ENCODE assay signal across 8 cellular contexts in genomic region chr1:15352122-15352957, GRCh38. TPM values are rescaled to one million over a fixed set of nuclear protein-coding genes. Genes with fewer than 3 reads are reported as not detected.
DNase-seq lines count a peak whose midpoint lies in the region; ATAC-seq, FAIRE-seq and TF ChIP-seq lines count a peak whose summit lies in the region.

No MANE protein-coding gene starts in this region.

- no peak overlapping the region for H3K9ac ChIP-seq in kidney (ENCODE audit: low read length in 2 of 2)

- intact Hi-C loops in kidney (cut with DNase I): no loop called here

- no peaks in the 10 kb centered on the region for H3K4me1 ChIP-seq in kidney (ENCODE audit: control insufficient read depth in 1 of 2, insufficient read depth in 1 of 2, low read depth in 1 of 2, low read length in 2 of 2)

- ATAC-seq in stimulated activated naive CD8-positive, alpha-beta T cell treated with anti-CD3 and anti-CD28 coated beads, Interleukin-15, Interleukin-2, amounts not matched to agents 100 U/mL and 50 U/mL, for 24 hours: peak; percentile 94
- no peak for ATAC-seq in GM21390 (IDR thresholded peaks at IDR 0.05; ENCODE audit: unreplicated experiment)

- H3K36me3 ChIP-seq in kidney (ENCODE audit: control insufficient read depth in 1 of 2, insufficient read depth in 2 of 2, low read length in 2 of 2): no peaks in the 10 kb centered on the region

- H3K9me3 ChIP-seq in kidney (ENCODE audit: control insufficient read depth in 1 of 2, low read length in 2 of 2): no peaks in the 10 kb centered on the region

- DNase-seq in DMS53 treated with DMSO at 0.1 percent for 48 hours (lab: John Stamatoyannopoulos, UW; ENCODE audit: unreplicated experiment) (peak; percentile 89), NCI-H2107 treated with DMSO at 0.1 percent for 48 hours (lab: John Stamatoyannopoulos, UW; ENCODE audit: unreplicated experiment) (peak; percentile 59), activated T-helper 1 cell treated with Interleukin-2 at 50 U/mL for 16 hours (ENCODE audit: low read depth) (peak; percentile 4), kidney (peak; percentile 46), NCI-H1417 treated with DMSO at 0.1 percent for 48 hours (lab: John Stamatoyannopoulos, UW) (no peak), ureter (ENCODE audit: low spot score) (no peak)
- peak; percentile 55 for DNase-seq in stimulated activated naive CD8-positive, alpha-beta T cell treated with anti-CD3 and anti-CD28 coated beads, Interleukin-15, Interleukin-2, amounts not matched to agents 100 U/mL and 50 U/mL, for 24 hours

- no peak overlapping the region for H3K27ac ChIP-seq in kidney (ENCODE audit: low read depth in 2 of 2, low read length in 2 of 2)

- H3K4me3 ChIP-seq in kidney (ENCODE audit: low read length in 2 of 2): no peak overlapping the region

- no peak for FAIRE-seq in kidney (lab: Jason Lieb, UNC)

- no peak for TF ChIP-seq CTCF in kidney (IDR thresholded peaks at IDR 0.05; ENCODE audit: borderline replicate concordance, extremely low read depth, insufficient read depth)

RNA-seq across cellular contexts. Expression of gene EFHD2, which starts 57.3 kb away (rescaled TPM):
- total RNA-seq in kidney: 37.5 TPM
- 20.2 TPM for polyA plus RNA-seq in kidney (ENCODE audit: insufficient read depth, low read depth, low replicate concordance)
- 103 TPM for total RNA-seq in ureter

Comparison
In these comparisons a context has a peak if more than half of its experiments do, and no peak if none do; other contexts are left out.
1. DNase-seq: peak in DMS53 treated with DMSO at 0.1 percent for 48 hours (single experiment), NCI-H2107 treated with DMSO at 0.1 percent for 48 hours (single experiment), activated T-helper 1 cell treated with Interleukin-2 at 50 U/mL for 16 hours (single experiment), kidney (single experiment) and stimulated activated naive CD8-positive, alpha-beta T cell treated with anti-CD3 and anti-CD28 coated beads, Interleukin-15, Interleukin-2, amounts not matched to agents 100 U/mL and 50 U/mL, for 24 hours (single experiment); none in NCI-H1417 treated with DMSO at 0.1 percent for 48 hours (single experiment) and ureter (single experiment).